In the genomic region with DNA sequence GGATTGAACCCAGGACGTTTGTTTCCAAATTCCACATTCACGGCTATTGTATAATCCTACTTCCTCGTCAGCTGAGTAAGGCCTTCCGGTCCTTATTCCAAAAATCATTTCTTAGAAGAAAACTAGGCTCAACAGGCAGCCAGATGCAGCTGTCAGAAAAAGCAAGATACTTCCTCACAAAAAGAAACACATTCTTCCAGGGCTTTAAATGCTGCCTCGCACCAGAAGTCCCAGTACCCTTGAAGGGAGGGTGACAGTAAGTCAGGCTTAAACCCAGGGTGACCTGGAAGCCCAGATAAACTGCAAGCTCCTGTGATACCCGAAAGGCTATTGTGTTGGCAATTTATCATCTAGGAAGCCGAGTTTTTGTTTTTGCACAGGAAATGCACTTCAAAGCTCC, we compare ENCODE assay signal across 1 cellular context.
TF ChIP-seq lines count a peak whose summit lies in the region.

No MANE protein-coding gene starts in this region.

TF ChIP-seq in GM23338, 12 proteins besides CTCF, POLR2A, EP300 and RAD21 (continued from another document):
- TF ChIP-seq, protein P1, sequence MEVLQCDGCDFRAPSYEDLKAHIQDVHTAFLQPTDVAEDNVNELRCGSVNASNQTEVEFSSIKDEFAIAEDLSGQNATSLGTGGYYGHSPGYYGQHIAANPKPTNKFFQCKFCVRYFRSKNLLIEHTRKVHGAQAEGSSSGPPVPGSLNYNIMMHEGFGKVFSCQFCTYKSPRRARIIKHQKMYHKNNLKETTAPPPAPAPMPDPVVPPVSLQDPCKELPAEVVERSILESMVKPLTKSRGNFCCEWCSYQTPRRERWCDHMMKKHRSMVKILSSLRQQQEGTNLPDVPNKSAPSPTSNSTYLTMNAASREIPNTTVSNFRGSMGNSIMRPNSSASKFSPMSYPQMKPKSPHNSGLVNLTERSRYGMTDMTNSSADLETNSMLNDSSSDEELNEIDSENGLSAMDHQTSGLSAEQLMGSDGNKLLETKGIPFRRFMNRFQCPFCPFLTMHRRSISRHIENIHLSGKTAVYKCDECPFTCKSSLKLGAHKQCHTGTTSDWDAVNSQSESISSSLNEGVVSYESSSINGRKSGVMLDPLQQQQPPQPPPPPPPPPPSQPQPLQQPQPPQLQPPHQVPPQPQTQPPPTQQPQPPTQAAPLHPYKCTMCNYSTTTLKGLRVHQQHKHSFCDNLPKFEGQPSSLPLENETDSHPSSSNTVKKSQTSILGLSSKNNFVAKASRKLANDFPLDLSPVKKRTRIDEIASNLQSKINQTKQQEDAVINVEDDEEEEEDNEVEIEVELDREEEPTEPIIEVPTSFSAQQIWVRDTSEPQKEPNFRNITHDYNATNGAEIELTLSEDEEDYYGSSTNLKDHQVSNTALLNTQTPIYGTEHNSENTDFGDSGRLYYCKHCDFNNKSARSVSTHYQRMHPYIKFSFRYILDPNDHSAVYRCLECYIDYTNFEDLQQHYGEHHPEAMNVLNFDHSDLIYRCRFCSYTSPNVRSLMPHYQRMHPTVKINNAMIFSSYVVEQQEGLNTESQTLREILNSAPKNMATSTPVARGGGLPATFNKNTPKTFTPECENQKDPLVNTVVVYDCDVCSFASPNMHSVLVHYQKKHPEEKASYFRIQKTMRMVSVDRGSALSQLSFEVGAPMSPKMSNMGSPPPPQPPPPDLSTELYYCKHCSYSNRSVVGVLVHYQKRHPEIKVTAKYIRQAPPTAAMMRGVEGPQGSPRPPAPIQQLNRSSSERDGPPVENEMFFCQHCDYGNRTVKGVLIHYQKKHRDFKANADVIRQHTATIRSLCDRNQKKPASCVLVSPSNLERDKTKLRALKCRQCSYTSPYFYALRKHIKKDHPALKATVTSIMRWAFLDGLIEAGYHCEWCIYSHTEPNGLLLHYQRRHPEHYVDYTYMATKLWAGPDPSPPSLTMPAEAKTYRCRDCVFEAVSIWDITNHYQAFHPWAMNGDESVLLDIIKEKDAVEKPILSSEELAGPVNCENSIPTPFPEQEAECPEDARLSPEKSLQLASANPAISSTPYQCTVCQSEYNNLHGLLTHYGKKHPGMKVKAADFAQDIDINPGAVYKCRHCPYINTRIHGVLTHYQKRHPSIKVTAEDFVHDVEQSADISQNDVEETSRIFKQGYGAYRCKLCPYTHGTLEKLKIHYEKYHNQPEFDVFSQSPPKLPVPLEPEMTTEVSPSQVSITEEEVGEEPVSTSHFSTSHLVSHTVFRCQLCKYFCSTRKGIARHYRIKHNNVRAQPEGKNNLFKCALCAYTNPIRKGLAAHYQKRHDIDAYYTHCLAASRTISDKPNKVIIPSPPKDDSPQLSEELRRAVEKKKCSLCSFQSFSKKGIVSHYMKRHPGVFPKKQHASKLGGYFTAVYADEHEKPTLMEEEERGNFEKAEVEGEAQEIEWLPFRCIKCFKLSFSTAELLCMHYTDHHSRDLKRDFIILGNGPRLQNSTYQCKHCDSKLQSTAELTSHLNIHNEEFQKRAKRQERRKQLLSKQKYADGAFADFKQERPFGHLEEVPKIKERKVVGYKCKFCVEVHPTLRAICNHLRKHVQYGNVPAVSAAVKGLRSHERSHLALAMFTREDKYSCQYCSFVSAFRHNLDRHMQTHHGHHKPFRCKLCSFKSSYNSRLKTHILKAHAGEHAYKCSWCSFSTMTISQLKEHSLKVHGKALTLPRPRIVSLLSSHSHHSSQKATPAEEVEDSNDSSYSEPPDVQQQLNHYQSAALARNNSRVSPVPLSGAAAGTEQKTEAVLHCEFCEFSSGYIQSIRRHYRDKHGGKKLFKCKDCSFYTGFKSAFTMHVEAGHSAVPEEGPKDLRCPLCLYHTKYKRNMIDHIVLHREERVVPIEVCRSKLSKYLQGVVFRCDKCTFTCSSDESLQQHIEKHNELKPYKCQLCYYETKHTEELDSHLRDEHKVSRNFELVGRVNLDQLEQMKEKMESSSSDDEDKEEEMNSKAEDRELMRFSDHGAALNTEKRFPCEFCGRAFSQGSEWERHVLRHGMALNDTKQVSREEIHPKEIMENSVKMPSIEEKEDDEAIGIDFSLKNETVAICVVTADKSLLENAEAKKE (CRISPR knock-in tag; IDR thresholded peaks at IDR 0.05) = no peak
- TF ChIP-seq POLR2AphosphoS5 (IDR thresholded peaks at IDR 0.05; ENCODE audit: low read depth) (no peak), ZNF331 (CRISPR knock-in tag; IDR thresholded peaks at IDR 0.05; ENCODE audit: low read depth) (no peak), EZH2 (IDR thresholded peaks at IDR 0.05; ENCODE audit: low read depth, unreplicated experiment) (no peak), CREB1 (CRISPR knock-in tag; IDR thresholded peaks at IDR 0.05; ENCODE audit: low read depth) (no peak)
- TF ChIP-seq, protein P2, sequence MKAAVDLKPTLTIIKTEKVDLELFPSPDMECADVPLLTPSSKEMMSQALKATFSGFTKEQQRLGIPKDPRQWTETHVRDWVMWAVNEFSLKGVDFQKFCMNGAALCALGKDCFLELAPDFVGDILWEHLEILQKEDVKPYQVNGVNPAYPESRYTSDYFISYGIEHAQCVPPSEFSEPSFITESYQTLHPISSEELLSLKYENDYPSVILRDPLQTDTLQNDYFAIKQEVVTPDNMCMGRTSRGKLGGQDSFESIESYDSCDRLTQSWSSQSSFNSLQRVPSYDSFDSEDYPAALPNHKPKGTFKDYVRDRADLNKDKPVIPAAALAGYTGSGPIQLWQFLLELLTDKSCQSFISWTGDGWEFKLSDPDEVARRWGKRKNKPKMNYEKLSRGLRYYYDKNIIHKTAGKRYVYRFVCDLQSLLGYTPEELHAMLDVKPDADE (IDR thresholded peaks at IDR 0.05) = no peak
